1 cellular context compared by ENCODE assay signal in genomic region chr7:47204709-47205108, GRCh38.
A peak's percentile ranks its signal among the peaks of the same experiment; 100 is the strongest.
TF ChIP-seq lines count a peak whose summit lies in the region.

No MANE protein-coding gene starts in this region.

TF ChIP-seq in K562, 482 proteins besides CTCF, POLR2A, EP300 and RAD21 (continued from another document and continues in another):
- no peak for TF ChIP-seq PBX2 (CRISPR knock-in tag; IDR thresholded peaks at IDR 0.05; ENCODE audit: low read depth)
- TF ChIP-seq PBX2 (tag; conservative IDR thresholded peaks at IDR 0.05; ENCODE audit: low read depth), result 0 out of 2 replicates have a peak, but pooled peaks have one; percentile 24
- no peak for TF ChIP-seq CTCFL (IDR thresholded peaks at IDR 0.05; ENCODE audit: borderline replicate concordance, insufficient read depth, low read depth, low read length, poor library complexity, severe bottlenecking)
- no peak for TF ChIP-seq SIRT6 (IDR thresholded peaks at IDR 0.05; ENCODE audit: low read depth, low read length)
- no peak for TF ChIP-seq KLF1 (tag; IDR thresholded peaks at IDR 0.05)
- TF ChIP-seq YY1 (IDR thresholded peaks at IDR 0.05; ENCODE audit: borderline replicate concordance in 1 of 3, control insufficient read depth in 1 of 3, extremely low read depth in 1 of 3, insufficient read depth in 3 of 3, insufficient read length in 1 of 3, insufficient replicate concordance in 2 of 3, low read depth in 1 of 3, low read length in 2 of 3), result peak in 2 of 3 experiments; percentile 21 to 76
- no peak for TF ChIP-seq ZBTB17 (CRISPR knock-in tag; IDR thresholded peaks at IDR 0.05)
- no peak for TF ChIP-seq MTA2 (IDR thresholded peaks at IDR 0.05; ENCODE audit: low read depth)
- TF ChIP-seq MITF (IDR thresholded peaks at IDR 0.05), result no peak
- TF ChIP-seq ZNF143 (CRISPR knock-in tag; IDR thresholded peaks at IDR 0.05), result no peak
- TF ChIP-seq CHD1 (IDR thresholded peaks at IDR 0.05; ENCODE audit: low read length), result no peak
- no peak for TF ChIP-seq ZNF24 (IDR thresholded peaks at IDR 0.05)
- TF ChIP-seq HNRNPK (IDR thresholded peaks at IDR 0.05; ENCODE audit: low read depth, low read length, poor library complexity, severe bottlenecking), result no peak
- no peak for TF ChIP-seq FOXK2 (conservative IDR thresholded peaks at IDR 0.05 in 1 of 2, IDR thresholded peaks at IDR 0.05 in 1 of 2; ENCODE audit: low read depth in 2 of 2)
- no peak for TF ChIP-seq THAP12 (CRISPR knock-in tag; IDR thresholded peaks at IDR 0.05)
- TF ChIP-seq BMI1 (IDR thresholded peaks at IDR 0.05; ENCODE audit: low read length), result no peak
- TF ChIP-seq ETS1 (conservative IDR thresholded peaks at IDR 0.05; ENCODE audit: control insufficient read depth, low read depth, low read length), result no peak
- peak; percentile 14; the same call in 1 of the 2 replicates for TF ChIP-seq C11orf30 (IDR thresholded peaks at IDR 0.05; ENCODE audit: low read depth)
- TF ChIP-seq MAFF (IDR thresholded peaks at IDR 0.05; ENCODE audit: low read length), result no peak
- no peak for TF ChIP-seq E2F5 (CRISPR knock-in tag; IDR thresholded peaks at IDR 0.05)
- TF ChIP-seq ELK1 (CRISPR knock-in tag; IDR thresholded peaks at IDR 0.05), result no peak
- no peak for TF ChIP-seq CTBP1 (IDR thresholded peaks at IDR 0.05; ENCODE audit: borderline replicate concordance)
- peak; percentile 20; the same call in 1 of the 2 replicates for TF ChIP-seq ZNF316 (IDR thresholded peaks at IDR 0.05)
- no peak for TF ChIP-seq KDM4B (IDR thresholded peaks at IDR 0.05; ENCODE audit: borderline replicate concordance in 2 of 2, low read depth in 1 of 2)
- TF ChIP-seq TRIM28 (IDR thresholded peaks at IDR 0.05), result no peak
- no peak for TF ChIP-seq HMGN3 (IDR thresholded peaks at IDR 0.05; ENCODE audit: borderline replicate concordance, extremely low read depth, insufficient read length, low read depth, low read length)
- TF ChIP-seq MLX (CRISPR knock-in tag; conservative IDR thresholded peaks at IDR 0.05), result no peak
- peak; percentile 7; the same call in 1 of the 2 replicates for TF ChIP-seq NFE2L1 (tag; IDR thresholded peaks at IDR 0.05; ENCODE audit: borderline replicate concordance, low read depth)
- no peak for TF ChIP-seq E4F1 (CRISPR knock-in tag; IDR thresholded peaks at IDR 0.05; ENCODE audit: borderline replicate concordance)
- TF ChIP-seq MXI1 (IDR thresholded peaks at IDR 0.05; ENCODE audit: low read depth, low read length), result no peak
- no peak for TF ChIP-seq STAG1 (CRISPR knock-in tag; IDR thresholded peaks at IDR 0.05; ENCODE audit: borderline replicate concordance)
- peak; percentile 74 for TF ChIP-seq MAFG (tag; conservative IDR thresholded peaks at IDR 0.05)
- no peak for TF ChIP-seq NFXL1 (CRISPR knock-in tag; IDR thresholded peaks at IDR 0.05)
- TF ChIP-seq SIN3A (IDR thresholded peaks at IDR 0.05; ENCODE audit: borderline replicate concordance in 2 of 2, control insufficient read depth in 1 of 2, low read depth in 2 of 2, low read length in 2 of 2), result no peak
- no peak for TF ChIP-seq ZNF197 (CRISPR knock-in tag; IDR thresholded peaks at IDR 0.05; ENCODE audit: low read depth)
- no peak for TF ChIP-seq THRA (IDR thresholded peaks at IDR 0.05)
- TF ChIP-seq ATF6 (CRISPR knock-in tag; IDR thresholded peaks at IDR 0.05), result no peak
- no peak for TF ChIP-seq LARP7 (IDR thresholded peaks at IDR 0.05)
- no peak for TF ChIP-seq BDP1 (IDR thresholded peaks at IDR 0.05; ENCODE audit: insufficient read depth, insufficient read length)
- TF ChIP-seq ZBTB26 (CRISPR knock-in tag; IDR thresholded peaks at IDR 0.05), result no peak
- no peak for TF ChIP-seq NFYB (IDR thresholded peaks at IDR 0.05; ENCODE audit: extremely low read depth, insufficient read length)
